ENCODE assay signal across 17 cellular contexts in the genomic region with DNA sequence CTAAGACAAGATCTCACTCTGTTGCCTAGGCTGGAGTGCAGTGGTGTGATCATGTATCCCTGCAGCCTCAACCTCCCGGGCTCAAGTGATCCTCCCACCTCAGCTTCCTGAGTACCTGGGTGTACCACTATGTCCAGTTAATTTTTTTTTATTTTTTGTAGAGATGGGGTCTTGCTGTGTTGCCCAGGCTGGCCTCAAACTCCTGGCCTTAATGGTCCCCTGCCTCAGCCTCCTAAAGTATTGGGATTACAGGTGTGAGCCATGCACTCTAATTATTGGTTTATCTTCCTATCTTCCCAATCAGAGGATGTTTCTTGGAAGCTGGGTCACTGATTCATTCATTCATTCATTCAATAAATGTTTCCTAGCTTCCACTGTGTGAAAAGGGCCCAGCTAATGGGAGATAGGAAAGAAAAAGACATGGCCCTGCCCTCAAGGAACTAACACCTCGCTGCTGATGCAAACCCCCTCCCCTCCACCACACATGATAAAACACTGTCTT. TPM values are rescaled to one million over a fixed set of nuclear protein-coding genes. Genes with fewer than 3 reads are reported as not detected.
"Had no signal": no experiment of that assay in that cellular context is flagged by ENCODE, and none has a peak within 500 bp of the region (broad histone marks: within the 10 kb centered on the region; RNA-seq: fewer than 3 reads in every experiment).

No MANE protein-coding gene starts in this region.

- H3K27me3 ChIP-seq: gastrocnemius medialis, sigmoid colon, testis had no signal

- H3K9ac ChIP-seq: parathyroid adenoma had no signal

- H3K4me3 ChIP-seq: gastrocnemius medialis, lung, sigmoid colon, testis had no signal

- H3K79me2 ChIP-seq: parathyroid adenoma had no signal

- H3K9me3 ChIP-seq: gastrocnemius medialis, sigmoid colon, testis had no signal

- H3K27ac ChIP-seq: gastrocnemius medialis, parathyroid adenoma, sigmoid colon, testis had no signal

- H2AFZ ChIP-seq: parathyroid adenoma had no signal

- ATAC-seq: gastrocnemius medialis; stimulated activated memory B cell treated with anti-CD40 and anti-IgM and Interleukin-4, amounts not matched to agents 10 μg/mL and 1 μg/mL and 100 μg/mL, for 72 hours had no signal

- DNase-seq: activated B cell treated with CpG ODN at 0.5 μM for 24 hours; activated CD4-positive, alpha-beta memory T cell treated with anti-CD3 and anti-CD28 coated beads for 36 hours; activated CD4-positive, alpha-beta T cell treated with anti-CD3 and anti-CD28 coated beads for 4 hours; activated gamma-delta T cell treated with Interleukin-2 at 50 U/mL for 16 hours; activated T-cell treated with anti-CD3 and anti-CD28 coated beads for 4 hours; cerebellar nuclear complex; effector CD4-positive, alpha-beta T cell; gastrocnemius medialis; head of caudate nucleus; sigmoid colon; stimulated activated CD4-positive, alpha-beta T cell treated with anti-CD3 and anti-CD28 coated beads, Interleukin-4, amount 100 ng/mL, for 24 hours; testis had no signal

- H3K4me1 ChIP-seq: gastrocnemius medialis, sigmoid colon, testis had no signal

- H3K36me3 ChIP-seq: gastrocnemius medialis had no signal

- FAIRE-seq: bronchial epithelial cell, keratinocyte had no signal

RNA-seq across cellular contexts. Expression of a gene that starts 8.5 kb away (rescaled TPM):
- total RNA-seq: activated B cell treated with CpG ODN at 0.5 μM for 24 hours, gastrocnemius medialis had no signal

RNA-seq across cellular contexts. Expression of a gene that starts 9.4 kb away (rescaled TPM):
- total RNA-seq: activated B cell treated with CpG ODN at 0.5 μM for 24 hours had no signal
